22 cellular contexts compared by ENCODE assay signal in the genomic region with DNA sequence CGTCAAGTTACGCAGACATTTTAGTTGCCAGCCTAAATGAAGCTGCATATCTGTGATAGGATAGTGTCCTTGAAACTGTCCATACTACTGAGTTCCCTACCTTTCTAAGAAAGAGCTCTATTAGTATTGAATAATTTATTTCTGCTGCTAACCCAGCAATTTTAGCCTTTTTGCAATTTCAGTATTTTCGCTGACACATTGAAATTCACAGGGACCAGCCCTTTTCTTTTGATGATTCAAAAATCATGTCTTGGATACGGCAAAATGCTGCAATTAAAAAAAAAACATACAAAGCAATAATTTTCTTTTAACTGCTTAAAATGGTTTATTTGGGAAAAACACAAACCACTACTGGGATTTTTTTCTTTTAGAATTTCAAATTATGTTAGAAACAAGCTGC.
"Had no signal": no experiment of that assay in that cellular context is flagged by ENCODE, and none has a peak within 500 bp of the region (broad histone marks: within the 10 kb centered on the region; RNA-seq: fewer than 3 reads in every experiment).

No MANE protein-coding gene starts in this region.

- FAIRE-seq: RCC 7860 had no signal

- H3K36me3 Mint-ChIP-seq: T-cell had no signal

- H3K9me3 Mint-ChIP-seq: T-cell had no signal

- H3K36me3 ChIP-seq: MG63, SJSA1 had no signal

- H3K4me2 ChIP-seq: SK-N-SH had no signal

- DNase-seq: Karpas-422, KG1, MG63, NCI-H1092, NCI-H1436, NCI-H187, NCI-H2029, NCI-H2081 treated with DMSO at 0.1 percent for 48 hours, NCI-H2171, NCI-H226, NCI-H446, NCI-H510A, NCI-H524 treated with DMSO at 0.1 percent for 48 hours, NCI-H774, Right ventricle myocardium superior, RPMI8226, SIG-M5, SK-N-SH, SW 1271, T-cell had no signal

- ATAC-seq: T-cell had no signal

- H3K27me3 ChIP-seq: MG63, SJSA1 had no signal

- H3K4me3 ChIP-seq: MG63, SJSA1 had no signal

- H3K4me1 Mint-ChIP-seq: T-cell had no signal

- H3K27me3 Mint-ChIP-seq: T-cell had no signal

- H3K4me1 ChIP-seq: SJSA1 had no signal

- H3K9ac ChIP-seq: SK-N-SH had no signal

- H3K9me3 ChIP-seq: MG63, SJSA1, SK-N-SH had no signal

- H3K4me3 Mint-ChIP-seq: T-cell had no signal

- H3K9me2 ChIP-seq: SK-N-SH had no signal

- H3K27ac ChIP-seq: SJSA1 had no signal

- H3K27ac Mint-ChIP-seq: T-cell had no signal
